In genomic region chr18:27493182-27493581, GRCh38 we compare ENCODE assay signal across 29 cellular contexts.
"Had no signal": no experiment of that assay in that cellular context is flagged by ENCODE, and none has a peak within 500 bp of the region (broad histone marks: within the 10 kb centered on the region; RNA-seq: fewer than 3 reads in every experiment).

No MANE protein-coding gene starts in this region.

- H3K36me3 Mint-ChIP-seq: stimulated activated memory B cell treated with anti-CD40 and anti-IgM and Interleukin-4, amounts not matched to agents 10 μg/mL and 1 μg/mL and 100 μg/mL, for 72 hours; type B pancreatic cell had no signal

- H3K4me3 Mint-ChIP-seq: natural killer cell; nephron; neural progenitor cell; stimulated activated memory B cell treated with anti-CD40 and anti-IgM and Interleukin-4, amounts not matched to agents 10 μg/mL and 1 μg/mL and 100 μg/mL, for 72 hours; stimulated activated naive CD8-positive, alpha-beta T cell treated with anti-CD3 and anti-CD28 coated beads, Interleukin-15, amount 100 ng/mL, for 72 hours; type B pancreatic cell had no signal

- H3K4me1 Mint-ChIP-seq: natural killer cell; nephron; stimulated activated memory B cell treated with anti-CD40 and anti-IgM and Interleukin-4, amounts not matched to agents 10 μg/mL and 1 μg/mL and 100 μg/mL, for 72 hours; stimulated activated naive CD8-positive, alpha-beta T cell treated with anti-CD3 and anti-CD28 coated beads, Interleukin-15, amount 100 ng/mL, for 72 hours had no signal

- H3K9ac ChIP-seq: neural progenitor cell, parathyroid adenoma had no signal

- H3K4me3 ChIP-seq: neural progenitor cell, ovary, psoas muscle, right lobe of liver, sigmoid colon, suprapubic skin, testis, tibial artery, transverse colon, upper lobe of right lung, uterus had no signal

- H3K79me2 ChIP-seq: parathyroid adenoma had no signal

- H3K36me3 ChIP-seq: neural progenitor cell, ovary, right lobe of liver, sigmoid colon, suprapubic skin, tibial artery, transverse colon, upper lobe of right lung, uterus had no signal

- H3K27me3 Mint-ChIP-seq: stimulated activated memory B cell treated with anti-CD40 and anti-IgM and Interleukin-4, amounts not matched to agents 10 μg/mL and 1 μg/mL and 100 μg/mL, for 72 hours; stimulated activated naive CD8-positive, alpha-beta T cell treated with anti-CD3 and anti-CD28 coated beads, Interleukin-15, amount 100 ng/mL, for 72 hours; type B pancreatic cell had no signal

- H3K27ac Mint-ChIP-seq: natural killer cell; nephron; neural progenitor cell; progenitor cell of endocrine pancreas; stimulated activated memory B cell treated with anti-CD40 and anti-IgM and Interleukin-4, amounts not matched to agents 10 μg/mL and 1 μg/mL and 100 μg/mL, for 72 hours; stimulated activated naive CD8-positive, alpha-beta T cell treated with anti-CD3 and anti-CD28 coated beads, Interleukin-15, amount 100 ng/mL, for 72 hours; type B pancreatic cell had no signal

- H3K27ac ChIP-seq: neural progenitor cell, ovary, parathyroid adenoma, psoas muscle, right lobe of liver, sigmoid colon, suprapubic skin, testis, tibial artery, transverse colon, upper lobe of right lung, uterus had no signal

- DNase-seq: natural killer cell; occipital lobe; ovary; psoas muscle; right cardiac atrium; right lobe of liver; sigmoid colon; small intestine; stimulated activated CD4-positive, alpha-beta T cell treated with anti-CD3 and anti-CD28 coated beads, Interleukin-15, amount 100 ng/mL, for 24 hours; stimulated activated CD4-positive, alpha-beta T cell treated with anti-CD3 and anti-CD28 coated beads, Interleukin-2, amount 100 ng/mL, for 24 hours; stimulated activated CD4-positive, alpha-beta T cell treated with anti-CD3 and anti-CD28 coated beads, Interleukin-2, amount 100 ng/mL, for 48 hours; stimulated activated CD4-positive, alpha-beta T cell treated with anti-CD3 and anti-CD28 coated beads, Interleukin-4, amount 100 ng/mL, for 4 hours; stimulated activated CD8-positive, alpha-beta memory T cell treated with anti-CD3 and anti-CD28 coated beads, Interleukin-4, amount 100 ng/mL, for 48 hours; stimulated activated naive CD4-positive, alpha-beta T cell; stimulated activated naive CD8-positive, alpha-beta T cell treated with anti-CD3 and anti-CD28 coated beads, Interleukin-15, amount 100 ng/mL, for 72 hours; stimulated activated naive CD8-positive, alpha-beta T cell treated with anti-CD3 and anti-CD28 coated beads, Interleukin-15, Interleukin-2, amounts not matched to agents 100 U/mL and 50 U/mL, for 24 hours; substantia nigra; testis; tibial artery; transverse colon; upper lobe of right lung; uterus had no signal

- H3K9me3 Mint-ChIP-seq: nephron; stimulated activated memory B cell treated with anti-CD40 and anti-IgM and Interleukin-4, amounts not matched to agents 10 μg/mL and 1 μg/mL and 100 μg/mL, for 72 hours; type B pancreatic cell had no signal

- H2AFZ ChIP-seq: neural progenitor cell, parathyroid adenoma had no signal

- H3K27me3 ChIP-seq: neural progenitor cell, ovary, right lobe of liver, sigmoid colon, suprapubic skin, testis, tibial artery, transverse colon, upper lobe of right lung, uterus had no signal

- ATAC-seq: natural killer cell; psoas muscle; right cardiac atrium; right lobe of liver; stimulated activated memory B cell treated with anti-CD40 and anti-IgM and Interleukin-4, amounts not matched to agents 10 μg/mL and 1 μg/mL and 100 μg/mL, for 72 hours; stimulated activated naive CD8-positive, alpha-beta T cell treated with anti-CD3 and anti-CD28 coated beads, Interleukin-15, amount 100 ng/mL, for 72 hours; stimulated activated naive CD8-positive, alpha-beta T cell treated with anti-CD3 and anti-CD28 coated beads, Interleukin-15, Interleukin-2, amounts not matched to agents 100 U/mL and 50 U/mL, for 24 hours; upper lobe of right lung had no signal

- H3K4me1 ChIP-seq: parathyroid adenoma, psoas muscle, right lobe of liver, sigmoid colon, suprapubic skin, testis, tibial artery, transverse colon, upper lobe of right lung, uterus had no signal

- H3K9me3 ChIP-seq: ovary, psoas muscle, right lobe of liver, sigmoid colon, suprapubic skin, testis, tibial artery, transverse colon, upper lobe of right lung, uterus had no signal

- H3K4me2 ChIP-seq: neural progenitor cell had no signal

- FAIRE-seq: small intestine had no signal
